In genomic region chr2:20291106-20291564, GRCh38 we compare ENCODE assay signal across 8 cellular contexts. TPM values are rescaled to one million over a fixed set of nuclear protein-coding genes. Genes with fewer than 3 reads are reported as not detected.
DNase-seq lines count a peak whose midpoint lies in the region; ATAC-seq lines count a peak whose summit lies in the region.

No MANE protein-coding gene starts in this region.

- intact Hi-C loops in Right ventricle myocardium superior (cut with DNase I), result no loop called here

- H3K9me3 Mint-ChIP-seq in activated CD8-positive, alpha-beta memory T cell treated with anti-CD3 and anti-CD28 coated beads, Interleukin-2, amount 10 ng/mL, durations not matched to agents 7 days and 5 days (ENCODE audit: low read depth), result no peaks in the 10 kb centered on the region
- no peaks in the 10 kb centered on the region for H3K9me3 Mint-ChIP-seq in activated naive CD4-positive, alpha-beta T cell treated with anti-CD3 and anti-CD28 coated beads, Interleukin-2, amount 50 U/mL, for 72 hours

- peaks cover 7% of the 10 kb centered on the region for H3K4me1 Mint-ChIP-seq in activated CD8-positive, alpha-beta memory T cell treated with anti-CD3 and anti-CD28 coated beads, Interleukin-2, amount 10 ng/mL, durations not matched to agents 7 days and 5 days

- no peak overlapping the region for H3K4me3 Mint-ChIP-seq in activated CD8-positive, alpha-beta memory T cell treated with anti-CD3 and anti-CD28 coated beads, Interleukin-2, amount 10 ng/mL, durations not matched to agents 7 days and 5 days

- CTCF ChIA-PET in activated CD8-positive, alpha-beta memory T cell treated with anti-CD3 and anti-CD28 coated beads, Interleukin-2, amount 10 ng/mL, durations not matched to agents 7 days and 5 days (lab: Charles Lee), result interaction anchor here (0.8 to 1.6 kb wide), 10 partner anchors 9 to 334 kb away, joined by 3 to 7 read pairs (median 4); no protein-coding TSS in a partner anchor

- H3K27me3 Mint-ChIP-seq in activated CD8-positive, alpha-beta memory T cell treated with anti-CD3 and anti-CD28 coated beads, Interleukin-2, amount 10 ng/mL, durations not matched to agents 7 days and 5 days, result no peaks in the 10 kb centered on the region

- H3K36me3 Mint-ChIP-seq in activated CD8-positive, alpha-beta memory T cell treated with anti-CD3 and anti-CD28 coated beads, Interleukin-2, amount 10 ng/mL, durations not matched to agents 7 days and 5 days, result peaks cover 27% of the 10 kb centered on the region
- peaks cover 0 to 5% of the 10 kb centered on the region in 2 donors for H3K36me3 Mint-ChIP-seq in activated naive CD4-positive, alpha-beta T cell treated with anti-CD3 and anti-CD28 coated beads, Interleukin-2, amount 50 U/mL, for 72 hours

- H3K27ac Mint-ChIP-seq in activated CD8-positive, alpha-beta memory T cell treated with anti-CD3 and anti-CD28 coated beads, Interleukin-2, amount 10 ng/mL, durations not matched to agents 7 days and 5 days, result no peak overlapping the region
- peak overlapping the region in 1 of 2 donors; percentile 3 for H3K27ac Mint-ChIP-seq in activated naive CD4-positive, alpha-beta T cell treated with anti-CD3 and anti-CD28 coated beads, Interleukin-2, amount 50 U/mL, for 72 hours

- DNase-seq in activated CD8-positive, alpha-beta memory T cell treated with anti-CD3 and anti-CD28 coated beads, Interleukin-2, amount 10 ng/mL, durations not matched to agents 7 days and 5 days, result no peak
- DNase-seq in activated CD8-positive, alpha-beta memory T cell treated with anti-CD3 and anti-CD28 coated beads, Interleukin-2, amount 50 U/mL, for 48 hours, result no peak
- DNase-seq in NCI-H2196 treated with DMSO at 0.1 percent for 48 hours (lab: John Stamatoyannopoulos, UW; ENCODE audit: unreplicated experiment), result peak; percentile 18
- no peak for DNase-seq in activated naive CD4-positive, alpha-beta T cell treated with anti-CD3 and anti-CD28 coated beads, Interleukin-2, amount 50 U/mL, for 72 hours (ENCODE audit: low spot score in 2 of 2)
- no peak for DNase-seq in Right ventricle myocardium superior
- peak; percentile 28 for DNase-seq in putamen (ENCODE audit: low spot score)

- peak; percentile 61 for ATAC-seq in activated CD8-positive, alpha-beta memory T cell treated with anti-CD3 and anti-CD28 coated beads, Interleukin-2, amount 10 ng/mL, durations not matched to agents 7 days and 5 days
- ATAC-seq in HG02588 (IDR thresholded peaks at IDR 0.05; ENCODE audit: unreplicated experiment), result peak; percentile 55
- ATAC-seq in activated naive CD4-positive, alpha-beta T cell treated with anti-CD3 and anti-CD28 coated beads, Interleukin-2, amount 50 U/mL, for 72 hours, result peak; percentile 37 to 56
- peak; percentile 81 for ATAC-seq in Right ventricle myocardium superior (ENCODE audit: poor library complexity)
- ATAC-seq in HG02763 (IDR thresholded peaks at IDR 0.05; ENCODE audit: unreplicated experiment), result no peak

RNA-seq across cellular contexts. Expression of gene PUM2, which starts 59.5 kb away (rescaled TPM):
- 100 to 1,000 TPM; 120 to 127 TPM for total RNA-seq in activated CD8-positive, alpha-beta memory T cell treated with anti-CD3 and anti-CD28 coated beads, Interleukin-2, amount 10 ng/mL, durations not matched to agents 7 days and 5 days
- total RNA-seq in activated naive CD4-positive, alpha-beta T cell treated with anti-CD3 and anti-CD28 coated beads, Interleukin-2, amount 50 U/mL, for 72 hours, result 100 to 1,000 TPM in 1 of 2 donors, 10 to 100 TPM in 1; 99.0 to 111 TPM
- total RNA-seq in Right ventricle myocardium superior, result 70.9 TPM

Comparison
In these comparisons a context has a peak if more than half of its experiments do, and no peak if none do; other contexts are left out.
1. DNase-seq: peak in NCI-H2196 treated with DMSO at 0.1 percent for 48 hours (single experiment) and putamen (single experiment); none in activated CD8-positive, alpha-beta memory T cell treated with anti-CD3 and anti-CD28 coated beads, Interleukin-2, amount 10 ng/mL, durations not matched to agents 7 days and 5 days (single experiment), activated CD8-positive, alpha-beta memory T cell treated with anti-CD3 and anti-CD28 coated beads, Interleukin-2, amount 50 U/mL, for 48 hours (single experiment), activated naive CD4-positive, alpha-beta T cell treated with anti-CD3 and anti-CD28 coated beads, Interleukin-2, amount 50 U/mL, for 72 hours (0 of 2) and Right ventricle myocardium superior (single experiment).